22 cellular contexts compared by ENCODE assay signal in genomic region chr9:83636813-83637212, GRCh38. TPM values are rescaled to one million over a fixed set of nuclear protein-coding genes. Genes with fewer than 3 reads are reported as not detected.
DNase-seq lines count a peak whose midpoint lies in the region; ATAC-seq and TF ChIP-seq lines count a peak whose summit lies in the region.
"Had no signal": no experiment of that assay in that cellular context is flagged by ENCODE, and none has a peak within 500 bp of the region (broad histone marks: within the 10 kb centered on the region; RNA-seq: fewer than 3 reads in every experiment).

No MANE protein-coding gene starts in this region.

- H3K9me3 Mint-ChIP-seq in activated T-helper 17 cell treated with anti-CD3 and anti-CD28 coated beads, Interleukin-2, amount 50 U/mL, for 72 hours: no peaks in the 10 kb centered on the region
- H3K9me3 Mint-ChIP-seq: CD8-positive, alpha-beta memory T cell; H9; HFFc6 had no signal

- H3K4me1 ChIP-seq in right atrium auricular region: no peaks in the 10 kb centered on the region

- no peak overlapping the region for H3K4me3 Mint-ChIP-seq in activated T-helper 17 cell treated with anti-CD3 and anti-CD28 coated beads, Interleukin-2, amount 50 U/mL, for 72 hours
- H3K4me3 Mint-ChIP-seq: CD8-positive, alpha-beta memory T cell; H9; HFFc6 had no signal

- H3K36me3 ChIP-seq in right atrium auricular region: no peaks in the 10 kb centered on the region

- H3K27ac Mint-ChIP-seq in activated T-helper 17 cell treated with anti-CD3 and anti-CD28 coated beads, Interleukin-2, amount 50 U/mL, for 72 hours: no peak overlapping the region
- H3K27ac Mint-ChIP-seq: H9, HFFc6 had no signal

- no peak overlapping the region for H3K4me3 ChIP-seq in right atrium auricular region

- ATAC-seq in GM18520 (IDR thresholded peaks at IDR 0.05; ENCODE audit: unreplicated experiment) (peak; percentile 69), HG02610 (IDR thresholded peaks at IDR 0.05; ENCODE audit: unreplicated experiment) (peak; percentile 54), HG03520 (IDR thresholded peaks at IDR 0.05; ENCODE audit: unreplicated experiment) (peak; percentile 56)
- peak; percentile 29 for ATAC-seq in activated T-helper 17 cell treated with anti-CD3 and anti-CD28 coated beads, Interleukin-2, amount 50 U/mL, for 72 hours (replicated peaks)
- ATAC-seq: Panc1 had no signal

- no peak for TF ChIP-seq CTCF in right atrium auricular region (IDR thresholded peaks at IDR 0.05)

- H3K9me3 ChIP-seq in right atrium auricular region: no peaks in the 10 kb centered on the region
- H3K9me3 ChIP-seq: SK-N-SH had no signal

- H3K27ac ChIP-seq in right atrium auricular region: no peak overlapping the region
- H3K27ac ChIP-seq: C4-2B, HL-60 had no signal

- DNase-seq in activated CD4-positive, CD25-positive, alpha-beta regulatory T cell (lab: John Stamatoyannopoulos, UW): no peak
- DNase-seq in NOMO-1 treated with DMSO at 0.1 percent for 48 hours (lab: John Stamatoyannopoulos, UW; ENCODE audit: unreplicated experiment): no peak
- no peak for DNase-seq in right atrium auricular region (ENCODE audit: low spot score)
- DNase-seq: Calu3; CD8-positive, alpha-beta memory T cell; GDM1; H9; HFFc6; KG1; NCI-H1105; NCI-H146; NCI-H2029; NCI-H524 treated with DMSO at 0.1 percent for 48 hours; SIG-M5; SK-N-SH had no signal

- no peaks in the 10 kb centered on the region for H3K4me1 Mint-ChIP-seq in activated T-helper 17 cell treated with anti-CD3 and anti-CD28 coated beads, Interleukin-2, amount 50 U/mL, for 72 hours

- H3K27me3 Mint-ChIP-seq in activated T-helper 17 cell treated with anti-CD3 and anti-CD28 coated beads, Interleukin-2, amount 50 U/mL, for 72 hours: no peaks in the 10 kb centered on the region
- H3K27me3 Mint-ChIP-seq: CD8-positive, alpha-beta memory T cell had no signal

- H3K36me3 Mint-ChIP-seq in activated T-helper 17 cell treated with anti-CD3 and anti-CD28 coated beads, Interleukin-2, amount 50 U/mL, for 72 hours (ENCODE audit: low read depth): no peaks in the 10 kb centered on the region

- no peaks in the 10 kb centered on the region for H3K27me3 ChIP-seq in right atrium auricular region

RNA-seq across cellular contexts. Expression of gene IDNK, which starts 13.9 kb away (rescaled TPM):
- 1 to 10 TPM; 2.9 to 3.5 TPM for total RNA-seq in activated T-helper 17 cell treated with anti-CD3 and anti-CD28 coated beads, Interleukin-2, amount 50 U/mL, for 72 hours
- total RNA-seq in right atrium auricular region: 1 to 10 TPM; 2.8 to 3.9 TPM
